In the genomic region with DNA sequence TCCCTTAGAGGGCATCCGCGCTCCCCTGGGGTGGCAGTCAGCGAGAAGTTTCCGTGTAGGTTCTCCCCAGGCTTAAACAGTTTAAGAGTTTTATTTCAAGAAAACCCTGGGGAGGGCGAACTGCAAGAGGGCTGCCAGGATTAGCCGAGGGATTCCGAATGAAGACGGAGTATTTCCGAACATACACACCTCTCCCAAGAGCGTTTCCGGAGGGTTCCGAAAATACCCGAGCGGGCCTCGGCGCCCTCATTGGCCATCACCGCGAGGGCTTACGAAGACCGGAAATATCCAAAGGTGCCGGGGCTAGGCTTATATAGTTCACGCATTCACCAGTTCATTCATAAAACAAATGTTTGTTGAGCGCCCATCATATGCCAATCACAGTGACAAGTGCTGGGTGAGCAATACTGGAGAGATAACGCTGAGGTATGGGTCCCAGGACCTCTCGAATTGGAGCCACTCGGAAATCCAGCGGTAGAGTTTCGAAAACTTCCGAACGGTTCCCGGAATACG, we compare ENCODE assay signal across 1 cellular context.
TF ChIP-seq lines count a peak whose summit lies in the region.

No MANE protein-coding gene starts in this region.

TF ChIP-seq in K562, 482 proteins besides CTCF, POLR2A, EP300 and RAD21:
- no peak for TF ChIP-seq ZNF41 (CRISPR knock-in tag; conservative IDR thresholded peaks at IDR 0.05)
- peak; percentile 22; the same call in 1 of the 2 replicates for TF ChIP-seq POLR2AphosphoS5 (IDR thresholded peaks at IDR 0.05; ENCODE audit: control insufficient read depth, insufficient read depth, low read depth, low read length)
- TF ChIP-seq, protein P1, sequence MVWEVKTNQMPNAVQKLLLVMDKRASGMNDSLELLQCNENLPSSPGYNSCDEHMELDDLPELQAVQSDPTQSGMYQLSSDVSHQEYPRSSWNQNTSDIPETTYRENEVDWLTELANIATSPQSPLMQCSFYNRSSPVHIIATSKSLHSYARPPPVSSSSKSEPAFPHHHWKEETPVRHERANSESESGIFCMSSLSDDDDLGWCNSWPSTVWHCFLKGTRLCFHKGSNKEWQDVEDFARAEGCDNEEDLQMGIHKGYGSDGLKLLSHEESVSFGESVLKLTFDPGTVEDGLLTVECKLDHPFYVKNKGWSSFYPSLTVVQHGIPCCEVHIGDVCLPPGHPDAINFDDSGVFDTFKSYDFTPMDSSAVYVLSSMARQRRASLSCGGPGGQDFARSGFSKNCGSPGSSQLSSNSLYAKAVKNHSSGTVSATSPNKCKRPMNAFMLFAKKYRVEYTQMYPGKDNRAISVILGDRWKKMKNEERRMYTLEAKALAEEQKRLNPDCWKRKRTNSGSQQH (CRISPR knock-in tag; IDR thresholded peaks at IDR 0.05), result no peak
- TF ChIP-seq, protein P2, sequence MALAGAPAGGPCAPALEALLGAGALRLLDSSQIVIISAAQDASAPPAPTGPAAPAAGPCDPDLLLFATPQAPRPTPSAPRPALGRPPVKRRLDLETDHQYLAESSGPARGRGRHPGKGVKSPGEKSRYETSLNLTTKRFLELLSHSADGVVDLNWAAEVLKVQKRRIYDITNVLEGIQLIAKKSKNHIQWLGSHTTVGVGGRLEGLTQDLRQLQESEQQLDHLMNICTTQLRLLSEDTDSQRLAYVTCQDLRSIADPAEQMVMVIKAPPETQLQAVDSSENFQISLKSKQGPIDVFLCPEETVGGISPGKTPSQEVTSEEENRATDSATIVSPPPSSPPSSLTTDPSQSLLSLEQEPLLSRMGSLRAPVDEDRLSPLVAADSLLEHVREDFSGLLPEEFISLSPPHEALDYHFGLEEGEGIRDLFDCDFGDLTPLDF (CRISPR knock-in tag; IDR thresholded peaks at IDR 0.05), result 0 out of 2 replicates have a peak, but pooled peaks have one; percentile 48
- no peak for TF ChIP-seq ZBTB7A (IDR thresholded peaks at IDR 0.05; ENCODE audit: borderline replicate concordance, control insufficient read depth, low read depth, low read length)
- TF ChIP-seq, protein P3, sequence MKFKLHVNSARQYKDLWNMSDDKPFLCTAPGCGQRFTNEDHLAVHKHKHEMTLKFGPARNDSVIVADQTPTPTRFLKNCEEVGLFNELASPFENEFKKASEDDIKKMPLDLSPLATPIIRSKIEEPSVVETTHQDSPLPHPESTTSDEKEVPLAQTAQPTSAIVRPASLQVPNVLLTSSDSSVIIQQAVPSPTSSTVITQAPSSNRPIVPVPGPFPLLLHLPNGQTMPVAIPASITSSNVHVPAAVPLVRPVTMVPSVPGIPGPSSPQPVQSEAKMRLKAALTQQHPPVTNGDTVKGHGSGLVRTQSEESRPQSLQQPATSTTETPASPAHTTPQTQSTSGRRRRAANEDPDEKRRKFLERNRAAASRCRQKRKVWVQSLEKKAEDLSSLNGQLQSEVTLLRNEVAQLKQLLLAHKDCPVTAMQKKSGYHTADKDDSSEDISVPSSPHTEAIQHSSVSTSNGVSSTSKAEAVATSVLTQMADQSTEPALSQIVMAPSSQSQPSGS (CRISPR knock-in tag; IDR thresholded peaks at IDR 0.05), result no peak
- no peak for TF ChIP-seq ESRRB (CRISPR knock-in tag; IDR thresholded peaks at IDR 0.05; ENCODE audit: borderline replicate concordance)
- TF ChIP-seq PML (IDR thresholded peaks at IDR 0.05; ENCODE audit: low read length), result peak; percentile 21; the same call in 1 of the 2 replicates
- no peak for TF ChIP-seq RBM39 (optimal IDR thresholded peaks at IDR 0.05; ENCODE audit: low read depth, low read length)
- peak; percentile 21 for TF ChIP-seq HNRNPLL (IDR thresholded peaks at IDR 0.05; ENCODE audit: low read depth, low read length, poor library complexity, severe bottlenecking)
- 0 out of 2 replicates have a peak, but pooled peaks have one; percentile 45 for TF ChIP-seq ETV1 (tag; conservative IDR thresholded peaks at IDR 0.05; ENCODE audit: low read depth)
- peak in 1 of 2 experiments; percentile 50; a peak in 1 of 4 replicates for TF ChIP-seq NRF1 (conservative IDR thresholded peaks at IDR 0.05 in 1 of 2, IDR thresholded peaks at IDR 0.05 in 1 of 2)
- TF ChIP-seq, protein P4, sequence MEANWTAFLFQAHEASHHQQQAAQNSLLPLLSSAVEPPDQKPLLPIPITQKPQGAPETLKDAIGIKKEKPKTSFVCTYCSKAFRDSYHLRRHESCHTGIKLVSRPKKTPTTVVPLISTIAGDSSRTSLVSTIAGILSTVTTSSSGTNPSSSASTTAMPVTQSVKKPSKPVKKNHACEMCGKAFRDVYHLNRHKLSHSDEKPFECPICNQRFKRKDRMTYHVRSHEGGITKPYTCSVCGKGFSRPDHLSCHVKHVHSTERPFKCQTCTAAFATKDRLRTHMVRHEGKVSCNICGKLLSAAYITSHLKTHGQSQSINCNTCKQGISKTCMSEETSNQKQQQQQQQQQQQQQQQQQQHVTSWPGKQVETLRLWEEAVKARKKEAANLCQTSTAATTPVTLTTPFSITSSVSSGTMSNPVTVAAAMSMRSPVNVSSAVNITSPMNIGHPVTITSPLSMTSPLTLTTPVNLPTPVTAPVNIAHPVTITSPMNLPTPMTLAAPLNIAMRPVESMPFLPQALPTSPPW (CRISPR knock-in tag; IDR thresholded peaks at IDR 0.05), result 0 out of 2 replicates have a peak, but pooled peaks have one; percentile 3
- TF ChIP-seq ZSCAN29 (IDR thresholded peaks at IDR 0.05), result peak; percentile 96
- TF ChIP-seq ESRRA (IDR thresholded peaks at IDR 0.05; ENCODE audit: borderline replicate concordance, low read depth), result no peak
- peak; percentile 71 for TF ChIP-seq NFYB (IDR thresholded peaks at IDR 0.05; ENCODE audit: extremely low read depth, insufficient read length)
- TF ChIP-seq, protein P5, sequence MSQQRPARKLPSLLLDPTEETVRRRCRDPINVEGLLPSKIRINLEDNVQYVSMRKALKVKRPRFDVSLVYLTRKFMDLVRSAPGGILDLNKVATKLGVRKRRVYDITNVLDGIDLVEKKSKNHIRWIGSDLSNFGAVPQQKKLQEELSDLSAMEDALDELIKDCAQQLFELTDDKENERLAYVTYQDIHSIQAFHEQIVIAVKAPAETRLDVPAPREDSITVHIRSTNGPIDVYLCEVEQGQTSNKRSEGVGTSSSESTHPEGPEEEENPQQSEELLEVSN (IDR thresholded peaks at IDR 0.05; ENCODE audit: borderline replicate concordance in 1 of 2, extremely low read depth in 1 of 2, insufficient read depth in 1 of 2, insufficient read length in 1 of 2, low read depth in 1 of 2, low read length in 1 of 2, poor library complexity in 1 of 2, severe bottlenecking in 1 of 2), result peak in 1 of 2 experiments; percentile 50
- peak; percentile 30 for TF ChIP-seq FOSL1 (tag; conservative IDR thresholded peaks at IDR 0.05)
- TF ChIP-seq ZZZ3 (IDR thresholded peaks at IDR 0.05), result peak; percentile 22; the same call in 1 of the 2 replicates
- 0 out of 2 replicates have a peak, but pooled peaks have one; percentile 6 for TF ChIP-seq THAP12 (CRISPR knock-in tag; IDR thresholded peaks at IDR 0.05)
- TF ChIP-seq NR2C2 (CRISPR knock-in tag; IDR thresholded peaks at IDR 0.05), result 0 out of 2 replicates have a peak, but pooled peaks have one; percentile 1
- no peak for TF ChIP-seq NR2C2 (tag; IDR thresholded peaks at IDR 0.05)
- peak; percentile 53; the same call in 1 of the 2 replicates for TF ChIP-seq FOXJ2 (tag; IDR thresholded peaks at IDR 0.05)
- no peak for TF ChIP-seq JUND (IDR thresholded peaks at IDR 0.05; ENCODE audit: borderline replicate concordance, low read depth, low read length)
- TF ChIP-seq JUND (tag; IDR thresholded peaks at IDR 0.05; ENCODE audit: borderline replicate concordance, low read depth, low read length), result 0 out of 3 replicates have a peak, but pooled peaks have one; percentile 8
